ENCODE assay signal across 7 cellular contexts in the genomic region with DNA sequence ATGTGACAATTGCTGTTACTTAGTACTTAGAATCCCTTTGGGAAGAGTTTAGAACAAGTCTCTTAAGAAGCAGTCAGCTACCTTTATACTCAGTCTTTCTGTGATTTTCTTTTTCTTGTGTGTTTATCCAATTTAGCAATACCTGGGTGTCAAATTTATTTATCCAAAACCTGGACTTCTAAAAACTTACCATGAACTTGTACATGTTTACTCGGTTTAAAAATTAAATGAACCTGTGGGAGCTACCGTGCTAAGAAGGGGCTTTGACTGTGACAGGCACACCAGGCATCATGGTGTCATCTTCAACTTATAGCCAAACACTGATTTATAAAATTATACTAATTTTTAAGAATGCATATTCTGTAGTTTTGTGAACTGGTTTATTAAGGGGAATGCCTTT.
"Had no signal": no experiment of that assay in that cellular context is flagged by ENCODE, and none has a peak within 500 bp of the region (broad histone marks: within the 10 kb centered on the region; RNA-seq: fewer than 3 reads in every experiment).

No MANE protein-coding gene starts in this region.

- H3K9ac ChIP-seq: KMS-11 had no signal

- ATAC-seq: K562 had no signal

- H3K4me3 ChIP-seq: K562 had no signal

- FAIRE-seq: HTR-8/SVneo, K562 had no signal

- DNase-seq: IMR-90, KBM-7, KG1 had no signal

- H3K4me2 ChIP-seq: KMS-11 had no signal

- H3K27ac ChIP-seq: HL-60, KMS-11 had no signal
